22 cellular contexts compared by ENCODE assay signal in genomic region chr3:14962762-14963161, GRCh38. TPM values are rescaled to one million over a fixed set of nuclear protein-coding genes. Genes with fewer than 3 reads are reported as not detected.
DNase-seq lines count a peak whose midpoint lies in the region; ATAC-seq, FAIRE-seq and TF ChIP-seq lines count a peak whose summit lies in the region.
"Had no signal": no experiment of that assay in that cellular context is flagged by ENCODE, and none has a peak within 500 bp of the region (broad histone marks: within the 10 kb centered on the region; RNA-seq: fewer than 3 reads in every experiment).

No MANE protein-coding gene starts in this region.

- no peak overlapping the region for H3K27ac ChIP-seq in brain microvascular endothelial cell
- H3K27ac ChIP-seq: lower lobe of right lung had no signal

- no peak for ATAC-seq in HG03460 (IDR thresholded peaks at IDR 0.05; ENCODE audit: unreplicated experiment)
- ATAC-seq: lower lobe of right lung, sciatic nerve, WTC11 had no signal

- H3K36me3 ChIP-seq in brain microvascular endothelial cell (replicated peaks), result no peaks in the 10 kb centered on the region

- TF ChIP-seq CTCF in brain microvascular endothelial cell (IDR thresholded peaks at IDR 0.05; ENCODE audit: low read depth, low read length, missing control alignments), result no peak

- no peaks in the 10 kb centered on the region for H3K27me3 ChIP-seq in brain microvascular endothelial cell (replicated peaks)

- DNase-seq in Daoy (ENCODE audit: low read depth), result peak; percentile 13
- peak; percentile 78 for DNase-seq in LHCN-M2 (ENCODE audit: low read depth)
- DNase-seq in brain microvascular endothelial cell, result peak; percentile 26
- DNase-seq in non-pigmented ciliary epithelial cell (ENCODE audit: low read depth), result peak; percentile 35
- DNase-seq in ACHN, result no peak
- no peak for DNase-seq in GM19239 (ENCODE audit: insufficient read length, low spot score)
- DNase-seq in GF-D8 (lab: John Stamatoyannopoulos, UW), result no peak
- DNase-seq: activated T-cell treated with anti-CD3 and anti-CD28 coated beads, Interleukin-2, amount 50 U/mL, for 48 hours; erythroblast; GDM1; head of caudate nucleus; immature natural killer cell; lower lobe of right lung; NCI-H1694 treated with DMSO at 0.1 percent for 48 hours; NCI-H510A treated with DMSO at 0.1 percent for 48 hours; SHP77; stimulated activated CD4-positive, alpha-beta T cell treated with anti-CD3 and anti-CD28 coated beads, Interleukin-2, amount 100 ng/mL, for 24 hours; T-helper 2 cell had no signal

- FAIRE-seq in GM19239 (lab: Jason Lieb, UNC), result no peak
- FAIRE-seq: GM12891 had no signal

- in situ Hi-C loops in brain microvascular endothelial cell (cut with HindIII; ENCODE audit: low pct_ligation_motif_present, low sequenced_read_pairs), result no loop called here
- in situ Hi-C loops in ACHN (cut with HindIII; ENCODE audit: low pct_ligation_motif_present, low pct_unique_long_range_greater_than_20kb, low sequenced_read_pairs), result no loop called here

- H3K4me3 ChIP-seq in brain microvascular endothelial cell (ENCODE audit: low read depth, low read length), result no peak overlapping the region
- H3K4me3 ChIP-seq: lower lobe of right lung had no signal

RNA-seq across cellular contexts. Expression of gene NR2C2, which starts 15.4 kb away (rescaled TPM):
- 13.4 and 13.6 TPM in 2 replicates for total RNA-seq in Daoy (2014; rRNA removed; shearing (Covaris generic))
- 16.4 and 20.1 TPM in 2 replicates for total RNA-seq in LHCN-M2 (2014; rRNA removed)
- 9.9 TPM for polyA plus RNA-seq in LHCN-M2 (2012)

Comparison
In these comparisons a context has a peak if more than half of its experiments do, and no peak if none do; other contexts are left out.
1. DNase-seq: peak in Daoy (single experiment), LHCN-M2 (single experiment), brain microvascular endothelial cell (single experiment) and non-pigmented ciliary epithelial cell (single experiment); none in ACHN (single experiment), GM19239 (single experiment) and GF-D8 (single experiment).